ENCODE assay signal across 19 cellular contexts in the genomic region with DNA sequence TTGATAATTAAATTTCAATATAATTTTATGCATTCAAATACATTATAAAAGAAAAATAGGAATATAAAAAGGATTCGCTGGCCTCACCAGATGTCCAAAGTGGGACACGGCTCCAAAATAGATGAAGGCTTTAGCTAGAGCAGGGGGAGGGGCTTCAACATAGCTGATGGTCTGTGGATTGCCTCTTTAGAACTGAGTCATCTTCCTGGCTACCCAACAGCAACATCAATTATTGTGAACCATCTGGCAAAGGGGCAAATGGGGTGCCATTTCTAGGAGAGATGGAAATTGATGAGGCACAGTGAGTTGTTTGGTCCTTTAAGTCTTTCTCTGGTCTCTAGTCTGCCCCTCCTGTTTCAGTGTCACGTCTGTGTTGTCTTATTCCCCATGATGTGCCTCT. TPM values are rescaled to one million over a fixed set of nuclear protein-coding genes. Genes with fewer than 3 reads are reported as not detected.
DNase-seq lines count a peak whose midpoint lies in the region; ATAC-seq and TF ChIP-seq lines count a peak whose summit lies in the region.
"Had no signal": no experiment of that assay in that cellular context is flagged by ENCODE, and none has a peak within 500 bp of the region (broad histone marks: within the 10 kb centered on the region; RNA-seq: fewer than 3 reads in every experiment).

No MANE protein-coding gene starts in this region.

- DNase-seq in HT1080 (ENCODE audit: low read depth) (peak; percentile 21), SK-N-SH (no peak), mesenchymal stem cell (no peak), Calu3 (no peak), NCI-H2227 treated with DMSO at 0.1 percent for 48 hours (lab: John Stamatoyannopoulos, UW) (no peak), SIG-M5 (lab: John Stamatoyannopoulos, UW) (no peak)
- DNase-seq: AML-193, MG63, NCI-H1048, NCI-H1436 treated with DMSO at 0.1 percent for 48 hours, NCI-H2029, NCI-H2171, NCI-H748 treated with DMSO at 0.1 percent for 48 hours, Right ventricle myocardium superior, T-helper 1 cell had no signal

- H3K23ac ChIP-seq in mesenchymal stem cell (ENCODE audit: low read length in 2 of 2), result no peak overlapping the region

- H3K4me1 Mint-ChIP-seq in Calu3 (ENCODE audit: low read depth, unreplicated experiment), result peaks cover 8% of the 10 kb centered on the region

- H2BK5ac ChIP-seq in mesenchymal stem cell (ENCODE audit: low read depth, low read length, poor library complexity, severe bottlenecking), result no peak overlapping the region

- TF ChIP-seq RAD21 in SK-N-SH (IDR thresholded peaks at IDR 0.05; ENCODE audit: low read length), result no peak

- no peak overlapping the region for H4K91ac ChIP-seq in mesenchymal stem cell (ENCODE audit: low read length)

- H4K8ac ChIP-seq in mesenchymal stem cell (ENCODE audit: low read length), result no peak overlapping the region

- WGBS in SK-N-SH (ENCODE audit: low lambda C conversion rate), result 72% methylated on average over 3 of the region's 3 CpGs
- 49% methylated on average over 3 of the region's 3 CpGs for WGBS in mesenchymal stem cell

- no peaks in the 10 kb centered on the region for H3K36me3 ChIP-seq in SK-N-SH (replicated peaks in 1 of 2; ENCODE audit: control insufficient read depth in 1 of 2, insufficient read depth in 2 of 2, low read length in 1 of 2)
- H3K36me3 ChIP-seq in mesenchymal stem cell (ENCODE audit: control insufficient read depth in 1 of 2, insufficient read depth in 2 of 2, low read depth in 1 of 2, low read length in 2 of 2), result no peaks in the 10 kb centered on the region
- H3K36me3 ChIP-seq: MG63 had no signal

- H2BK120ac ChIP-seq in mesenchymal stem cell (ENCODE audit: low read depth, low read length), result no peak overlapping the region

- H2BK12ac ChIP-seq in mesenchymal stem cell (ENCODE audit: low read length in 2 of 2), result peak overlapping the region in 1 of 2 experiments; percentile 54

- no peak overlapping the region for H3K9ac ChIP-seq in SK-N-SH
- H3K9ac ChIP-seq in mesenchymal stem cell (ENCODE audit: low read length), result no peak overlapping the region

- no peaks in the 10 kb centered on the region for H3K27me3 Mint-ChIP-seq in Calu3 (ENCODE audit: unreplicated experiment)

- H3K79me1 ChIP-seq in mesenchymal stem cell (replicated peaks; ENCODE audit: low read length, poor library complexity, severe bottlenecking), result no peaks in the 10 kb centered on the region

- CTCF ChIA-PET in SK-N-SH (lab: Yijun Ruan, JAX) (interaction anchor here (0.8 kb wide), 1 partner anchor 125 kb away, joined by 3 read pairs; no protein-coding TSS in a partner anchor), Calu3 (lab: Charles Lee) (no interaction called here)

- no peaks in the 10 kb centered on the region for H3K9me2 ChIP-seq in SK-N-SH

- H3F3A ChIP-seq in SK-N-SH (replicated peaks; ENCODE audit: insufficient read depth), result peaks cover 5% of the 10 kb centered on the region

- H3K4me3 Mint-ChIP-seq in Calu3 (ENCODE audit: low read depth, unreplicated experiment), result no peak overlapping the region
- H3K4me3 Mint-ChIP-seq: CD14-positive monocyte had no signal

- H3K18ac ChIP-seq in mesenchymal stem cell (ENCODE audit: low read depth in 1 of 2, low read length in 2 of 2), result peak overlapping the region; percentile 2 to 72

- POLR2A ChIA-PET in SK-N-SH (lab: Yijun Ruan, JAX), result no interaction called here

- no peaks in the 10 kb centered on the region for H3K36me3 Mint-ChIP-seq in Calu3 (ENCODE audit: insufficient read depth, unreplicated experiment)
- H3K36me3 Mint-ChIP-seq: CD14-positive monocyte had no signal

- H3K9me3 ChIP-seq in SK-N-SH (no peaks in the 10 kb centered on the region), mesenchymal stem cell (ENCODE audit: control insufficient read depth, low read length) (no peaks in the 10 kb centered on the region)
- H3K9me3 ChIP-seq: MG63 had no signal

- H3K14ac ChIP-seq in mesenchymal stem cell (ENCODE audit: low read length in 2 of 2), result no peak overlapping the region

- no peak for TF ChIP-seq CTCF in SK-N-SH (IDR thresholded peaks at IDR 0.05)
- TF ChIP-seq CTCF in Calu3 (IDR thresholded peaks at IDR 0.05; ENCODE audit: unreplicated experiment), result no peak

- H3K4me3 ChIP-seq in SK-N-SH (ENCODE audit: low read depth in 2 of 2, low read length in 1 of 2) (no peak overlapping the region), mesenchymal stem cell (ENCODE audit: insufficient read depth in 1 of 2, low read depth in 1 of 2, low read length in 2 of 2) (no peak overlapping the region)
- H3K4me3 ChIP-seq: GM12878, MG63 had no signal

- H2AK5ac ChIP-seq in mesenchymal stem cell (ENCODE audit: low read length, severe bottlenecking), result no peak overlapping the region

- H3K27me3 ChIP-seq in SK-N-SH (ENCODE audit: insufficient read depth), result no peaks in the 10 kb centered on the region
- H3K27me3 ChIP-seq in mesenchymal stem cell (ENCODE audit: control insufficient read depth in 1 of 2, insufficient read depth in 1 of 2, low read length in 2 of 2), result no peaks in the 10 kb centered on the region
- H3K27me3 ChIP-seq: MG63 had no signal

- H4K20me1 ChIP-seq in SK-N-SH (ENCODE audit: insufficient read depth), result no peaks in the 10 kb centered on the region

- H2BK15ac ChIP-seq in mesenchymal stem cell (ENCODE audit: low read depth, poor library complexity, severe bottlenecking), result no peak overlapping the region

- peak in 1 of 2 experiments; percentile 19; a peak in 1 of 4 replicates for TF ChIP-seq EP300 in SK-N-SH (IDR thresholded peaks at IDR 0.05; ENCODE audit: borderline replicate concordance in 1 of 2, low read depth in 1 of 2, low read length in 1 of 2)

- intact Hi-C loops in Calu3 (cut with micrococcal nuclease; ENCODE audit: unreplicated experiment), result loop anchor here (10.0 kb wide), 1 partner anchor 254 kb away; no protein-coding TSS in a partner anchor

- H3K4me1 ChIP-seq in SK-N-SH (ENCODE audit: control insufficient read depth in 1 of 2, insufficient read depth in 2 of 2, low read depth in 1 of 2, low read length in 1 of 2), result peaks cover 14 to 23% of the 10 kb centered on the region in 2 experiments; a peak in 3 of 4 replicates
- no peaks in the 10 kb centered on the region for H3K4me1 ChIP-seq in mesenchymal stem cell (ENCODE audit: control insufficient read depth, insufficient read depth, low read depth, low read length)

- H2AFZ ChIP-seq in SK-N-SH (ENCODE audit: low read depth) (no peak overlapping the region), mesenchymal stem cell (ENCODE audit: low read depth, low read length) (no peak overlapping the region)

- BruUV-seq in Calu3 (replicated peaks; lab: Mats Ljungman, UMichigan), result no TSS peak

- no peak for ATAC-seq in GM18861 (IDR thresholded peaks at IDR 0.05; ENCODE audit: unreplicated experiment)
- ATAC-seq: GM12878 had no signal

- no peak overlapping the region for H3K4me2 ChIP-seq in SK-N-SH
- no peak overlapping the region for H3K4me2 ChIP-seq in mesenchymal stem cell (ENCODE audit: low read length, poor library complexity, severe bottlenecking)

- H3K79me2 ChIP-seq in SK-N-SH (ENCODE audit: insufficient read depth), result no peaks in the 10 kb centered on the region

- H3K9me3 Mint-ChIP-seq in Calu3 (ENCODE audit: low read depth, unreplicated experiment), result peaks cover 3% of the 10 kb centered on the region
- H3K9me3 Mint-ChIP-seq: CD14-positive monocyte had no signal

- H3K27ac Mint-ChIP-seq in Calu3 (ENCODE audit: unreplicated experiment), result no peak overlapping the region
- H3K27ac Mint-ChIP-seq: CD14-positive monocyte had no signal

- H3K27ac ChIP-seq in SK-N-SH (ENCODE audit: low read depth in 2 of 2, low read length in 1 of 2) (peak overlapping the region in 1 of 2 experiments; percentile 69; a peak in 2 of 4 replicates), mesenchymal stem cell (ENCODE audit: low read length, poor library complexity, severe bottlenecking) (no peak overlapping the region)

- H3K4ac ChIP-seq in mesenchymal stem cell (ENCODE audit: low read depth in 1 of 2, low read length in 2 of 2), result no peak overlapping the region

TF ChIP-seq in SK-N-SH, 30 proteins besides CTCF, POLR2A, EP300 and RAD21 (continues in another document):
- peak; percentile 51; the same call in 1 of the 2 replicates for TF ChIP-seq NFIC (IDR thresholded peaks at IDR 0.05; ENCODE audit: borderline replicate concordance)
- peak; percentile 61 for TF ChIP-seq TCF12 (IDR thresholded peaks at IDR 0.05)
- no peak for TF ChIP-seq POLR2AphosphoS5 (IDR thresholded peaks at IDR 0.05; ENCODE audit: low read depth, low read length)
- no peak for TF ChIP-seq GATA2 (CRISPR knock-in tag; IDR thresholded peaks at IDR 0.05)
- TF ChIP-seq, protein P1, sequence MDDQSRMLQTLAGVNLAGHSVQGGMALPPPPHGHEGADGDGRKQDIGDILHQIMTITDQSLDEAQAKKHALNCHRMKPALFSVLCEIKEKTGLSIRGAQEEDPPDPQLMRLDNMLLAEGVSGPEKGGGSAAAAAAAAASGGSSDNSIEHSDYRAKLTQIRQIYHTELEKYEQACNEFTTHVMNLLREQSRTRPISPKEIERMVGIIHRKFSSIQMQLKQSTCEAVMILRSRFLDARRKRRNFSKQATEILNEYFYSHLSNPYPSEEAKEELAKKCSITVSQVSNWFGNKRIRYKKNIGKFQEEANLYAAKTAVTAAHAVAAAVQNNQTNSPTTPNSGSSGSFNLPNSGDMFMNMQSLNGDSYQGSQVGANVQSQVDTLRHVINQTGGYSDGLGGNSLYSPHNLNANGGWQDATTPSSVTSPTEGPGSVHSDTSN (IDR thresholded peaks at IDR 0.05), result peak; percentile 68
- TF ChIP-seq, protein P2, sequence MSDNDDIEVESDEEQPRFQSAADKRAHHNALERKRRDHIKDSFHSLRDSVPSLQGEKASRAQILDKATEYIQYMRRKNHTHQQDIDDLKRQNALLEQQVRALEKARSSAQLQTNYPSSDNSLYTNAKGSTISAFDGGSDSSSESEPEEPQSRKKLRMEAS (IDR thresholded peaks at IDR 0.05; ENCODE audit: low read depth), result no peak
- TF ChIP-seq SIN3A (IDR thresholded peaks at IDR 0.05; ENCODE audit: borderline replicate concordance, low read depth, low read length), result no peak
- TF ChIP-seq JUND (IDR thresholded peaks at IDR 0.05), result 0 out of 2 replicates have a peak, but pooled peaks have one; percentile 15

RNA-seq across cellular contexts. Expression of a gene that starts 44.2 kb away (rescaled TPM):
- 0.20 and 0.43 TPM in 2 replicates for total RNA-seq in HT1080 (2014; rRNA removed; shearing (Covaris generic))
- 0.02 and 0.06 TPM in 2 replicates for polyA plus RNA-seq in HT1080 (2015; cell fraction: cytosol; rRNA removed)
- 0.04 and 0.05 TPM in 2 replicates for polyA plus RNA-seq in HT1080 (2015; cell fraction: nucleus; rRNA removed)
- polyA plus RNA-seq in SK-N-SH (2012; rRNA removed), result 0.02 TPM in 2 replicates
- polyA plus RNA-seq in SK-N-SH (2012; cell fraction: cytosol; rRNA removed), result 0.01 and 0.03 TPM in 2 replicates
- polyA plus RNA-seq in SK-N-SH (2012; cell fraction: nucleus; rRNA removed), result 0.01 TPM in 2 replicates
- polyA plus RNA-seq in mesenchymal stem cell (2013, experiment 1 of 2), result not detected
- not detected for polyA plus RNA-seq in mesenchymal stem cell (2013, experiment 2 of 2)
- not detected in 2 replicates for total RNA-seq in Calu3 (2022)
- total RNA-seq: H1 had no signal
- polyA plus RNA-seq: H1 had no signal
